ENCODE assay signal across 8 cellular contexts in genomic region chr15:31265090-31265870, GRCh38.
A peak's percentile ranks its signal among the peaks of the same experiment; 100 is the strongest.
DNase-seq lines count a peak whose midpoint lies in the region; ATAC-seq and TF ChIP-seq lines count a peak whose summit lies in the region.

No MANE protein-coding gene starts in this region.

- H3K9me3 ChIP-seq in left lung (no peaks in the 10 kb centered on the region), upper lobe of left lung (no peaks in the 10 kb centered on the region)

- TF ChIP-seq CTCF in VCaP (conservative IDR thresholded peaks at IDR 0.05) (no peak), left lung (IDR thresholded peaks at IDR 0.05) (no peak), upper lobe of left lung (IDR thresholded peaks at IDR 0.05) (no peak)

- DNase-seq in cardiac septum (ENCODE audit: low spot score) (peak; percentile 67), left ventricle myocardium superior (no peak), left lung (peak in 1 of 2 donors; percentile 39), upper lobe of left lung (peak in 1 of 2 donors; percentile 63), foreskin melanocyte (no peak), NCI-H2081 treated with DMSO at 0.1 percent for 48 hours (lab: John Stamatoyannopoulos, UW) (no peak), HK-2 (ENCODE audit: unreplicated experiment) (no peak)

- H3K36me3 ChIP-seq in left lung (no peaks in the 10 kb centered on the region), upper lobe of left lung (no peaks in the 10 kb centered on the region)

- TF ChIP-seq POLR2A in upper lobe of left lung (IDR thresholded peaks at IDR 0.05) = no peak

- H3K4me1 ChIP-seq in left lung = peaks cover 22 to 87% of the 10 kb centered on the region in 2 donors
- H3K4me1 ChIP-seq in upper lobe of left lung = peaks cover 37 to 59% (median 56%) of the 10 kb centered on the region in 4 donors

- TF ChIP-seq EP300 in upper lobe of left lung (IDR thresholded peaks at IDR 0.05) = no peak

- H3K27ac ChIP-seq in VCaP (peak overlapping the region; percentile 88), left lung (peak overlapping the region; percentile 75 to 85), upper lobe of left lung (peak overlapping the region; percentile 82 to 89 (median 86))

- 62 to 65% methylated on average over 16 to 21 of the region's 21 CpGs for WGBS in upper lobe of left lung, 2 donors

- H3K27me3 ChIP-seq in left lung (no peaks in the 10 kb centered on the region), upper lobe of left lung (no peaks in the 10 kb centered on the region)

- H3K4me3 ChIP-seq in left lung = no peak overlapping the region
- H3K4me3 ChIP-seq in upper lobe of left lung = no peak overlapping the region

- intact Hi-C loops in cardiac septum (cut with DNase I) = loop anchor here (5.0 kb wide), 1 partner anchor 52 kb away; no protein-coding TSS in a partner anchor
- intact Hi-C loops in left ventricle myocardium superior (cut with micrococcal nuclease) = no loop called here
- intact Hi-C loops in left lung (cut with DNase I) = no loop called here

- no peak for ATAC-seq in left ventricle myocardium superior
- ATAC-seq in left lung = peak; percentile 51
- no peak for ATAC-seq in upper lobe of left lung (ENCODE audit: low FRiP score in 2 of 2)
